In the genomic region with DNA sequence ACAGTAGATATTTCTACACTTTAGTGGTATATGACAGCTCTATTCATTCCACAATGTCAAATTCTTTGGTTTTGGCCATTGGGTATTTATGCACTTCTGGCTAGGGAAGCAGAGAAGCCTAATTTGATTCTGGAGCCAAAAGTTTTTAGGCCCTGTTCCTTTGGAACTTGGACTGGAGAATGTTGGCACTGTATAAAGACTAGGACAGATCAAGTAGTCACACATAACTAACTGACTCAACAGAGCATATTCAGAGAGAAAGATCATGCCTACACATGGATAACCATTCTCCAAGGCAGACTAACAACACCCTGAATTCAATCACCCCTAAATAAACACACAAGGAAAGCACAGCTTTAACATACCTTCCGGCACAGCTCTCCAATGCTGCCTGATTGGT, we compare ENCODE assay signal across 17 cellular contexts.
A peak's percentile ranks its signal among the peaks of the same experiment; 100 is the strongest.
DNase-seq lines count a peak whose midpoint lies in the region; ATAC-seq and TF ChIP-seq lines count a peak whose summit lies in the region.
"Had no signal": no experiment of that assay in that cellular context is flagged by ENCODE, and none has a peak within 500 bp of the region (broad histone marks: within the 10 kb centered on the region; RNA-seq: fewer than 3 reads in every experiment).

No MANE protein-coding gene starts in this region.

- intact Hi-C loops in CD8-positive, alpha-beta T cell (cut with DNase I, micrococcal nuclease), result loop anchor here in 1 of 2 experiments (2.0 kb wide), 2 partner anchors 13 to 15 kb away; no protein-coding TSS in a partner anchor
- intact Hi-C loops in upper lobe of right lung (cut with DNase I), result no loop called here

- peaks cover 21 to 69% (median 54%) of the 10 kb centered on the region in 4 donors for H3K4me1 Mint-ChIP-seq in CD4-positive, CD25-positive, alpha-beta regulatory T cell
- peaks cover 62% of the 10 kb centered on the region for H3K4me1 Mint-ChIP-seq in CD8-positive, alpha-beta T cell (ENCODE audit: low read depth)
- H3K4me1 Mint-ChIP-seq in T-helper 17 cell (peaks cover 30% of the 10 kb centered on the region), memory B cell (peaks cover 21% of the 10 kb centered on the region)

- peak overlapping the region in 2 of 3 donors; percentile 34 to 59 for H3K27ac Mint-ChIP-seq in CD4-positive, CD25-positive, alpha-beta regulatory T cell
- peak overlapping the region; percentile 0 for H3K27ac Mint-ChIP-seq in CD8-positive, alpha-beta T cell
- peak overlapping the region; percentile 41 for H3K27ac Mint-ChIP-seq in T-helper 17 cell
- H3K27ac Mint-ChIP-seq in memory B cell, result peak overlapping the region; percentile 64
- H3K27ac Mint-ChIP-seq: B cell had no signal

- ATAC-seq in CD4-positive, CD25-positive, alpha-beta regulatory T cell (ENCODE audit: low read depth in 2 of 2), result no peak
- no peak for ATAC-seq in CD8-positive, alpha-beta T cell
- ATAC-seq in T-helper 17 cell (no peak), memory B cell (ENCODE audit: low read depth) (no peak), upper lobe of right lung (no peak), left lobe of liver (no peak)
- ATAC-seq: A549 had no signal

- H3K4me3 Mint-ChIP-seq in CD4-positive, CD25-positive, alpha-beta regulatory T cell, result no peak overlapping the region
- no peak overlapping the region for H3K4me3 Mint-ChIP-seq in CD8-positive, alpha-beta T cell
- H3K4me3 Mint-ChIP-seq in T-helper 17 cell (no peak overlapping the region), memory B cell (no peak overlapping the region)
- H3K4me3 Mint-ChIP-seq: B cell, CD14-positive monocyte had no signal

- H3K4me3 ChIP-seq in CD4-positive, CD25-positive, alpha-beta regulatory T cell (ENCODE audit: low read depth, low read length), result no peak overlapping the region
- H3K4me3 ChIP-seq in CD8-positive, alpha-beta T cell (ENCODE audit: low read depth, low read length), result no peak overlapping the region
- H3K4me3 ChIP-seq in upper lobe of right lung, result no peak overlapping the region
- H3K4me3 ChIP-seq: A549, SJCRH30 had no signal

- H3K36me3 ChIP-seq in CD4-positive, CD25-positive, alpha-beta regulatory T cell (ENCODE audit: control insufficient read depth, insufficient read depth, low read length), result peaks cover 37% of the 10 kb centered on the region
- H3K36me3 ChIP-seq in CD8-positive, alpha-beta T cell (ENCODE audit: insufficient read depth, low read length), result peaks cover 3% of the 10 kb centered on the region
- no peaks in the 10 kb centered on the region for H3K36me3 ChIP-seq in upper lobe of right lung
- H3K36me3 ChIP-seq: SJCRH30 had no signal

- TF ChIP-seq CTCF in CD8-positive, alpha-beta T cell (IDR thresholded peaks at IDR 0.05), result no peak
- TF ChIP-seq CTCF in upper lobe of right lung (IDR thresholded peaks at IDR 0.05), result no peak

- H3K36me3 Mint-ChIP-seq in CD4-positive, CD25-positive, alpha-beta regulatory T cell, result peaks cover 33% of the 10 kb centered on the region
- H3K36me3 Mint-ChIP-seq in CD8-positive, alpha-beta T cell, result peaks cover 60% of the 10 kb centered on the region
- H3K36me3 Mint-ChIP-seq in T-helper 17 cell (ENCODE audit: low read depth), result peaks cover 4% of the 10 kb centered on the region
- H3K36me3 Mint-ChIP-seq in memory B cell, result peaks cover 23% of the 10 kb centered on the region

- H3K27me3 ChIP-seq in CD4-positive, CD25-positive, alpha-beta regulatory T cell (ENCODE audit: control insufficient read depth, insufficient read depth, low read length), result no peaks in the 10 kb centered on the region
- no peaks in the 10 kb centered on the region for H3K27me3 ChIP-seq in CD8-positive, alpha-beta T cell (ENCODE audit: insufficient read depth, low read length)
- no peaks in the 10 kb centered on the region for H3K27me3 ChIP-seq in upper lobe of right lung
- H3K27me3 ChIP-seq: SJCRH30 had no signal

- H3K9me3 Mint-ChIP-seq in CD4-positive, CD25-positive, alpha-beta regulatory T cell, result peaks cover 0 to 2% (median 0%) of the 10 kb centered on the region in 7 donors
- no peaks in the 10 kb centered on the region for H3K9me3 Mint-ChIP-seq in CD8-positive, alpha-beta T cell
- no peaks in the 10 kb centered on the region for H3K9me3 Mint-ChIP-seq in memory B cell
- H3K9me3 Mint-ChIP-seq: CD14-positive monocyte had no signal

- POLR2A ChIA-PET in CD8-positive, alpha-beta T cell (lab: Charles Lee), result no interaction called here

- CTCF ChIA-PET in CD8-positive, alpha-beta T cell (lab: Charles Lee), result interaction anchor here (0.8 to 1.5 kb wide), 4 partner anchors 11 to 68 kb away, joined by 3 to 5 read pairs (median 3); no protein-coding TSS in a partner anchor

- no peaks in the 10 kb centered on the region for H3K9me3 ChIP-seq in CD4-positive, CD25-positive, alpha-beta regulatory T cell (ENCODE audit: control insufficient read depth in 2 of 2, low read length in 2 of 2)
- no peaks in the 10 kb centered on the region for H3K9me3 ChIP-seq in CD8-positive, alpha-beta T cell (ENCODE audit: low read length)
- H3K9me3 ChIP-seq in T-helper 17 cell (ENCODE audit: control insufficient read depth, low read length, poor library complexity, severe bottlenecking) (no peaks in the 10 kb centered on the region), upper lobe of right lung (no peaks in the 10 kb centered on the region)
- H3K9me3 ChIP-seq: A549, SJCRH30 had no signal

- no peaks in the 10 kb centered on the region for H3K27me3 Mint-ChIP-seq in CD4-positive, CD25-positive, alpha-beta regulatory T cell
- no peaks in the 10 kb centered on the region for H3K27me3 Mint-ChIP-seq in CD8-positive, alpha-beta T cell (ENCODE audit: low read depth)
- H3K27me3 Mint-ChIP-seq in T-helper 17 cell (no peaks in the 10 kb centered on the region), memory B cell (no peaks in the 10 kb centered on the region)
- H3K27me3 Mint-ChIP-seq: B cell had no signal

- no peak for DNase-seq in CD4-positive, CD25-positive, alpha-beta regulatory T cell
- no peak for DNase-seq in CD8-positive, alpha-beta T cell
- DNase-seq in T-helper 17 cell (no peak), memory B cell (ENCODE audit: low spot score in 2 of 2) (no peak), upper lobe of right lung (no peak), left lobe of liver (ENCODE audit: low spot score) (no peak), GM19238 (ENCODE audit: insufficient read length, low spot score) (no peak)
- DNase-seq: MV-4-11, NCI-H1105 treated with DMSO at 0.1 percent for 48 hours, NCI-H2029 treated with DMSO at 0.1 percent for 48 hours, NCI-H226, OCI-M1, SJCRH30 had no signal

- peaks cover 9% of the 10 kb centered on the region for H3K4me1 ChIP-seq in CD4-positive, CD25-positive, alpha-beta regulatory T cell (ENCODE audit: control insufficient read depth, insufficient read depth, low read length, poor library complexity, severe bottlenecking)
- peaks cover 11% of the 10 kb centered on the region for H3K4me1 ChIP-seq in CD8-positive, alpha-beta T cell (ENCODE audit: insufficient read depth, low read length)
- H3K4me1 ChIP-seq in upper lobe of right lung, result no peaks in the 10 kb centered on the region
- H3K4me1 ChIP-seq: A549, SJCRH30 had no signal

- no peak overlapping the region for H3K27ac ChIP-seq in CD4-positive, CD25-positive, alpha-beta regulatory T cell (ENCODE audit: insufficient read depth, low read length, poor library complexity, severe bottlenecking)
- H3K27ac ChIP-seq in CD8-positive, alpha-beta T cell (ENCODE audit: low read depth, low read length), result no peak overlapping the region
- no peak overlapping the region for H3K27ac ChIP-seq in upper lobe of right lung
- H3K27ac ChIP-seq: A549, KMS-11, SJCRH30 had no signal

Comparison
In these comparisons a context has a peak if more than half of its experiments do, and no peak if none do; other contexts are left out.
1. H3K27ac Mint-ChIP-seq: peak in every context shown above with its lines; median percentile 64 in memory B cell; 46 in CD4-positive, CD25-positive, alpha-beta regulatory T cell; 41 in T-helper 17 cell; 0 in CD8-positive, alpha-beta T cell.